ENCODE assay signal across 28 cellular contexts in the genomic region with DNA sequence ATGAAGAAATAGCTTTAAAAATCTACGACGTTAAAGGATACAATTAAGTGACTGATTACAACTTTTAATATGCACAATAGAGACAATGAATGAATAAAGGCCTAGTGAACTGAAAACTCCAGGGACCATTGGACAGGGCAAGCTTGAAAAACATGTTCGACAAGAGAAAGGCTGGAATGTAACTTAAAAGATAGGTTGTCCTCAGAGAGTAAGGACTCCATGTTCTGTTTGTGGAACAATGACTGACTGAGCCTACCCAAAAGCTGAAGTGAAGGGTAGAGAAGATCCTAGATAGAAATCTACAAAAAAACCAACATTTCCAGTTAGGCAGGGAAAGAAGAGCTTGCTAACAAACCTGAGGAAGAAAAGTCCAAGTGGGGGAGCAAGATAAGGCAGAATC.
"Had no signal": no experiment of that assay in that cellular context is flagged by ENCODE, and none has a peak within 500 bp of the region (broad histone marks: within the 10 kb centered on the region; RNA-seq: fewer than 3 reads in every experiment).

No MANE protein-coding gene starts in this region.

- H3K36me3 ChIP-seq: left ventricle myocardium inferior, pancreas, prostate gland, stomach, suprapubic skin, thoracic aorta, tibial artery, upper lobe of left lung, vagina had no signal

- ATAC-seq: mucosa of descending colon; naive thymus-derived CD4-positive, alpha-beta T cell; natural killer cell treated with Interleukin-12 subunit alpha and Interleukin-12 subunit beta and Interleukin-15 and Interleukin-18, amount 100 ng/mL, for 72 hours; pancreas; right cardiac atrium; sciatic nerve; stimulated activated naive B cell treated with anti-CD40 and anti-IgM and Interleukin-4, amounts not matched to agents 10 μg/mL and 1 μg/mL and 100 μg/mL, for 72 hours; stimulated activated naive CD8-positive, alpha-beta T cell treated with anti-CD3 and anti-CD28 coated beads, Interleukin-15, Interleukin-2, amounts not matched to agents 100 U/mL and 50 U/mL, for 24 hours had no signal

- DNase-seq: islet precursor cell; left ventricle myocardium inferior; midbrain; mucosa of descending colon; naive thymus-derived CD4-positive, alpha-beta T cell; nucleus accumbens; pancreas; posterior cingulate gyrus; retina; right cardiac atrium; stimulated activated CD4-positive, alpha-beta T cell treated with anti-CD3 and anti-CD28 coated beads, Interleukin-12 subunit alpha, Interleukin-12 subunit beta, amount 100 ng/mL, for 4 hours; stimulated activated CD4-positive, alpha-beta T cell treated with anti-CD3 and anti-CD28 coated beads, Interleukin-15, amount 100 ng/mL, for 24 hours; stimulated activated CD4-positive, alpha-beta T cell treated with anti-CD3 and anti-CD28 coated beads, Interleukin-2, amount 100 ng/mL, for 24 hours; stimulated activated CD4-positive, alpha-beta T cell treated with anti-CD3 and anti-CD28 coated beads, Interleukin-4, amount 100 ng/mL, for 1 hour; stimulated activated naive B cell treated with anti-CD40 and anti-IgM and Interleukin-4, amounts not matched to agents 10 μg/mL and 1 μg/mL and 100 μg/mL, for 72 hours; stimulated activated naive CD8-positive, alpha-beta T cell treated with anti-CD3 and anti-CD28 coated beads, Interleukin-15, Interleukin-2, amounts not matched to agents 100 U/mL and 50 U/mL, for 24 hours; stomach; tibial artery; upper lobe of left lung had no signal

- H3K27me3 ChIP-seq: hepatocyte, pancreas, stomach, suprapubic skin, tibial artery, upper lobe of left lung, vagina had no signal

- H3K4me2 ChIP-seq: hepatocyte had no signal

- H3K9me3 ChIP-seq: left ventricle myocardium inferior, mucosa of descending colon, pancreas, prostate gland, stomach, suprapubic skin, thoracic aorta, tibial artery, upper lobe of left lung, vagina had no signal

- H3K4me1 ChIP-seq: prostate gland had no signal

- H3K79me2 ChIP-seq: hepatocyte had no signal

- H2AFZ ChIP-seq: hepatocyte had no signal

- H3K4me3 ChIP-seq: hepatocyte, left ventricle myocardium inferior, lung, mucosa of descending colon, pancreas, prostate gland, skin epidermis, stomach, suprapubic skin, thoracic aorta, tibial artery, upper lobe of left lung, vagina had no signal

- H3K27ac ChIP-seq: hepatocyte, left ventricle myocardium inferior, pancreas, prostate gland, skin epidermis, stomach, suprapubic skin, thoracic aorta, tibial artery, upper lobe of left lung, vagina had no signal
